12 cellular contexts compared by ENCODE assay signal in genomic region chr9:708182-708555, GRCh38.
DNase-seq lines count a peak whose midpoint lies in the region; ATAC-seq and TF ChIP-seq lines count a peak whose summit lies in the region.
"Had no signal": no experiment of that assay in that cellular context is flagged by ENCODE, and none has a peak within 500 bp of the region (broad histone marks: within the 10 kb centered on the region; RNA-seq: fewer than 3 reads in every experiment).

No MANE protein-coding gene starts in this region.

- no peaks in the 10 kb centered on the region for H3K9me3 ChIP-seq in endodermal cell (ENCODE audit: control insufficient read depth, low read length)
- H3K9me3 ChIP-seq in CD4-positive, alpha-beta T cell (ENCODE audit: control insufficient read depth, low read length): no peaks in the 10 kb centered on the region

- H3K9ac ChIP-seq in endodermal cell (ENCODE audit: extremely low read depth, low read length, poor library complexity, severe bottlenecking): no peak overlapping the region

- H3K4me1 Mint-ChIP-seq in endodermal cell: peaks cover 26% of the 10 kb centered on the region
- H3K4me1 Mint-ChIP-seq in natural killer cell treated with Interleukin-12 subunit alpha and Interleukin-12 subunit beta and Interleukin-15 and Interleukin-18, amount 100 ng/mL, for 72 hours (ENCODE audit: low read depth in 2 of 2): peaks cover 5 to 10% of the 10 kb centered on the region in 2 donors
- peaks cover 9% of the 10 kb centered on the region for H3K4me1 Mint-ChIP-seq in CD4-positive, alpha-beta T cell (ENCODE audit: low read depth)

- H3K4me3 ChIP-seq in endodermal cell (ENCODE audit: low read length): no peak overlapping the region

- H3K9me3 Mint-ChIP-seq in endodermal cell: no peaks in the 10 kb centered on the region
- H3K9me3 Mint-ChIP-seq in natural killer cell treated with Interleukin-12 subunit alpha and Interleukin-12 subunit beta and Interleukin-15 and Interleukin-18, amount 100 ng/mL, for 72 hours: no peaks in the 10 kb centered on the region
- no peaks in the 10 kb centered on the region for H3K9me3 Mint-ChIP-seq in CD4-positive, alpha-beta T cell
- H3K9me3 Mint-ChIP-seq: activated naive CD8-positive, alpha-beta T cell treated with anti-CD3 and anti-CD28 coated beads, Interleukin-2, amount 10 ng/mL, durations not matched to agents 7 days and 5 days; memory B cell had no signal

- 74 to 80% methylated on average over 3 to 7 of the region's 7 CpGs for WGBS in endodermal cell (ENCODE audit: insufficient coverage in 1 of 2, insufficient read length in 1 of 2), 2 experiments

- CTCF ChIA-PET in CD4-positive, alpha-beta T cell (lab: Charles Lee): no interaction called here

- peak; percentile 34 for DNase-seq in AG20443 (ENCODE audit: low spot score)
- DNase-seq in RPMI8226: peak; percentile 17
- DNase-seq in endodermal cell: no peak
- DNase-seq in natural killer cell treated with Interleukin-12 subunit alpha and Interleukin-12 subunit beta and Interleukin-15 and Interleukin-18, amount 100 ng/mL, for 72 hours (ENCODE audit: low spot score): no peak
- DNase-seq in NK-92 (lab: John Stamatoyannopoulos, UW; ENCODE audit: unreplicated experiment): no peak
- no peak for DNase-seq in EL
- no peak for DNase-seq in CD4-positive, alpha-beta T cell
- DNase-seq: activated naive CD8-positive, alpha-beta T cell treated with anti-CD3 and anti-CD28 coated beads, Interleukin-2, amount 10 ng/mL, durations not matched to agents 7 days and 5 days; DMS153; NCI-H146 had no signal

- TF ChIP-seq CTCF in endodermal cell (conservative IDR thresholded peaks at IDR 0.05): no peak
- TF ChIP-seq CTCF in CD4-positive, alpha-beta T cell (IDR thresholded peaks at IDR 0.05): no peak

- H3K36me3 Mint-ChIP-seq in endodermal cell (ENCODE audit: low read depth): peaks cover 26% of the 10 kb centered on the region
- H3K36me3 Mint-ChIP-seq in natural killer cell treated with Interleukin-12 subunit alpha and Interleukin-12 subunit beta and Interleukin-15 and Interleukin-18, amount 100 ng/mL, for 72 hours: no peaks in the 10 kb centered on the region
- no peaks in the 10 kb centered on the region for H3K36me3 Mint-ChIP-seq in CD4-positive, alpha-beta T cell (ENCODE audit: low read depth)

- peaks cover 22% of the 10 kb centered on the region for H3K36me3 ChIP-seq in endodermal cell (ENCODE audit: control insufficient read depth, insufficient read depth, low read length)

- intact Hi-C loops in CD4-positive, alpha-beta T cell (cut with DNase I, micrococcal nuclease): no loop called here

- no peak overlapping the region for H3K27ac ChIP-seq in endodermal cell (ENCODE audit: low read depth, low read length)
- H3K27ac ChIP-seq in CD4-positive, alpha-beta T cell (ENCODE audit: low read depth, low read length): no peak overlapping the region

- no peak for ATAC-seq in natural killer cell treated with Interleukin-12 subunit alpha and Interleukin-12 subunit beta and Interleukin-15 and Interleukin-18, amount 100 ng/mL, for 72 hours
- no peak for ATAC-seq in HG03520 (IDR thresholded peaks at IDR 0.05; ENCODE audit: unreplicated experiment)
- no peak for ATAC-seq in CD4-positive, alpha-beta T cell (ENCODE audit: poor library complexity)

- no peaks in the 10 kb centered on the region for H3K27me3 ChIP-seq in endodermal cell (ENCODE audit: control insufficient read depth, insufficient read depth, low read length, poor library complexity, severe bottlenecking)
- H3K27me3 ChIP-seq in CD4-positive, alpha-beta T cell (ENCODE audit: control insufficient read depth, insufficient read depth, low read length): no peaks in the 10 kb centered on the region

- H3K4me3 Mint-ChIP-seq in endodermal cell: peak overlapping the region; percentile 39
- H3K4me3 Mint-ChIP-seq in natural killer cell treated with Interleukin-12 subunit alpha and Interleukin-12 subunit beta and Interleukin-15 and Interleukin-18, amount 100 ng/mL, for 72 hours: peak overlapping the region; percentile 41
- H3K4me3 Mint-ChIP-seq in CD4-positive, alpha-beta T cell: no peak overlapping the region
- H3K4me3 Mint-ChIP-seq: activated naive CD8-positive, alpha-beta T cell treated with anti-CD3 and anti-CD28 coated beads, Interleukin-2, amount 10 ng/mL, durations not matched to agents 7 days and 5 days; memory B cell had no signal

- POLR2A ChIA-PET in CD4-positive, alpha-beta T cell (lab: Charles Lee): no interaction called here

- H3K27me3 Mint-ChIP-seq in endodermal cell (ENCODE audit: insufficient read depth): no peaks in the 10 kb centered on the region
- peaks cover 7 to 12% of the 10 kb centered on the region in 2 donors for H3K27me3 Mint-ChIP-seq in natural killer cell treated with Interleukin-12 subunit alpha and Interleukin-12 subunit beta and Interleukin-15 and Interleukin-18, amount 100 ng/mL, for 72 hours
- H3K27me3 Mint-ChIP-seq in CD4-positive, alpha-beta T cell: peaks cover 38% of the 10 kb centered on the region

- peaks cover 12% of the 10 kb centered on the region for H3K4me1 ChIP-seq in endodermal cell (ENCODE audit: control insufficient read depth, insufficient read depth, low read length)

- H3K27ac Mint-ChIP-seq in endodermal cell: peak overlapping the region; percentile 27
- no peak overlapping the region for H3K27ac Mint-ChIP-seq in natural killer cell treated with Interleukin-12 subunit alpha and Interleukin-12 subunit beta and Interleukin-15 and Interleukin-18, amount 100 ng/mL, for 72 hours
- H3K27ac Mint-ChIP-seq in CD4-positive, alpha-beta T cell: no peak overlapping the region
- H3K27ac Mint-ChIP-seq: activated naive CD8-positive, alpha-beta T cell treated with anti-CD3 and anti-CD28 coated beads, Interleukin-2, amount 10 ng/mL, durations not matched to agents 7 days and 5 days; memory B cell had no signal

Comparison
In these comparisons a context has a peak if more than half of its experiments do, and no peak if none do; other contexts are left out.
1. DNase-seq: peak in AG20443 (single experiment) and RPMI8226 (single experiment); none in endodermal cell (single experiment), natural killer cell treated with Interleukin-12 subunit alpha and Interleukin-12 subunit beta and Interleukin-15 and Interleukin-18, amount 100 ng/mL, for 72 hours (single experiment), NK-92 (single experiment), EL (single experiment) and CD4-positive, alpha-beta T cell (0 of 10).